ENCODE assay signal across 1 cellular context in the genomic region with DNA sequence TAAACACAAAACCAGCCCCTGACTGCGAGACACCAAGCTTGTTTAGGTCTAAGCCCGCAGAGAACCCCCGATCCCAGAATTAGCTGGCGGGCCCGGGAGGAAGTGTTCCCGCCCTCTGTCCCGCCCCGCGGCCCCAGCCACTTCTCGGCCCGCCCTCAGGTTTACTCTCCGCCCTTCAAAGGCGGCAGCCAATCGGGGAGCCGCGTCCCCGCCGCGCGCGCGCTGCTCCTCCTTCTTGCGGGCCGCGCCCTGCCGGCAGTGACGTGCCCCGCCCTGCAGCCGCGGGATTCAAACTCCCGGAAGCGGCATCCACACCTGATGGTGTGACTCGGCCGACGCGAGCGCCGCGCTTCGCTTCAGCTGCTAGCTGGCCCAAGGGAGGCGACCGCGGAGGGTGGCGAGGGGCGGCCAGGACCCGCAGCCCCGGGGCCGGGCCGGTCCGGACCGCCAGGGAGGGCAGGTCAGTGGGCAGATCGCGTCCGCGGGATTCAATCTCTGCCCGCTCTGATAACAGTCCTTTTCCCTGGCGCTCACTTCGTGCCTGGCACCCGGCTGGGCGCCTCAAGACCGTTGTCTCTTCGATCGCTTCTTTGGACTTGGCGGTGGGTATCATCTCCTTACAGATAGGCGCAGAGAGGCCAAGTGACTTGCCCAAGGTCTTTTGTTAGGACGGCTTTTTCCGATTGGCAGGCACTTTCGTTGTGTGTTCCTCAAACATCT.
TF ChIP-seq lines count a peak whose summit lies in the region.

A gene (plus strand): TSS at position 291 of the 720 bp plus-strand sequence. CDS start 3,440 bp downstream, outside the sequence.

TF ChIP-seq in WTC11, 78 proteins besides CTCF, POLR2A, EP300 and RAD21 (continued from another document):
- TF ChIP-seq, protein P1, sequence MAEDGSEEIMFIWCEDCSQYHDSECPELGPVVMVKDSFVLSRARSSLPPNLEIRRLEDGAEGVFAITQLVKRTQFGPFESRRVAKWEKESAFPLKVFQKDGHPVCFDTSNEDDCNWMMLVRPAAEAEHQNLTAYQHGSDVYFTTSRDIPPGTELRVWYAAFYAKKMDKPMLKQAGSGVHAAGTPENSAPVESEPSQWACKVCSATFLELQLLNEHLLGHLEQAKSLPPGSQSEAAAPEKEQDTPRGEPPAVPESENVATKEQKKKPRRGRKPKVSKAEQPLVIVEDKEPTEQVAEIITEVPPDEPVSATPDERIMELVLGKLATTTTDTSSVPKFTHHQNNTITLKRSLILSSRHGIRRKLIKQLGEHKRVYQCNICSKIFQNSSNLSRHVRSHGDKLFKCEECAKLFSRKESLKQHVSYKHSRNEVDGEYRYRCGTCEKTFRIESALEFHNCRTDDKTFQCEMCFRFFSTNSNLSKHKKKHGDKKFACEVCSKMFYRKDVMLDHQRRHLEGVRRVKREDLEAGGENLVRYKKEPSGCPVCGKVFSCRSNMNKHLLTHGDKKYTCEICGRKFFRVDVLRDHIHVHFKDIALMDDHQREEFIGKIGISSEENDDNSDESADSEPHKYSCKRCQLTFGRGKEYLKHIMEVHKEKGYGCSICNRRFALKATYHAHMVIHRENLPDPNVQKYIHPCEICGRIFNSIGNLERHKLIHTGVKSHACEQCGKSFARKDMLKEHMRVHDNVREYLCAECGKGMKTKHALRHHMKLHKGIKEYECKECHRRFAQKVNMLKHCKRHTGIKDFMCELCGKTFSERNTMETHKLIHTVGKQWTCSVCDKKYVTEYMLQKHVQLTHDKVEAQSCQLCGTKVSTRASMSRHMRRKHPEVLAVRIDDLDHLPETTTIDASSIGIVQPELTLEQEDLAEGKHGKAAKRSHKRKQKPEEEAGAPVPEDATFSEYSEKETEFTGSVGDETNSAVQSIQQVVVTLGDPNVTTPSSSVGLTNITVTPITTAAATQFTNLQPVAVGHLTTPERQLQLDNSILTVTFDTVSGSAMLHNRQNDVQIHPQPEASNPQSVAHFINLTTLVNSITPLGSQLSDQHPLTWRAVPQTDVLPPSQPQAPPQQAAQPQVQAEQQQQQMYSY (CRISPR knock-in tag; IDR thresholded peaks at IDR 0.05) = 0 out of 2 replicates have a peak, but pooled peaks have one; percentile 35
- TF ChIP-seq NFE2L1 (CRISPR knock-in tag; IDR thresholded peaks at IDR 0.05) (peak; percentile 14; the same call in 1 of the 2 replicates), ESRRA (CRISPR knock-in tag; IDR thresholded peaks at IDR 0.05; ENCODE audit: borderline replicate concordance) (no peak; the same call in 1 of the 2 replicates), OVOL2 (CRISPR knock-in tag; IDR thresholded peaks at IDR 0.05; ENCODE audit: borderline replicate concordance) (no peak), MYBL2 (CRISPR knock-in tag; IDR thresholded peaks at IDR 0.05) (peak; percentile 98), SMAD3 (CRISPR knock-in tag; IDR thresholded peaks at IDR 0.05; ENCODE audit: borderline replicate concordance) (peak; percentile 18; the same call in 1 of the 2 replicates), FOXP1 (CRISPR knock-in tag; IDR thresholded peaks at IDR 0.05; ENCODE audit: borderline replicate concordance) (peak; percentile 51; the same call in 1 of the 2 replicates), NFATC4 (CRISPR knock-in tag; IDR thresholded peaks at IDR 0.05) (no peak), ZNF138 (CRISPR knock-in tag; conservative IDR thresholded peaks at IDR 0.05) (no peak), KAT7 (CRISPR knock-in tag; IDR thresholded peaks at IDR 0.05; ENCODE audit: borderline replicate concordance) (no peak), FOXK1 (CRISPR knock-in tag; IDR thresholded peaks at IDR 0.05) (peak; percentile 63), TP53 (CRISPR knock-in tag; IDR thresholded peaks at IDR 0.05) (no peak), JAZF1 (CRISPR knock-in tag; IDR thresholded peaks at IDR 0.05) (no peak), PRRX2 (CRISPR knock-in tag; IDR thresholded peaks at IDR 0.05) (no peak), ZNF232 (CRISPR knock-in tag; IDR thresholded peaks at IDR 0.05) (no peak), RELA (CRISPR knock-in tag; IDR thresholded peaks at IDR 0.05; ENCODE audit: borderline replicate concordance) (0 out of 2 replicates have a peak, but pooled peaks have one; percentile 28), NR3C1 (CRISPR knock-in tag; conservative IDR thresholded peaks at IDR 0.05; ENCODE audit: low read depth) (0 out of 2 replicates have a peak, but pooled peaks have one; percentile 51), NFYB (CRISPR knock-in tag; conservative IDR thresholded peaks at IDR 0.05; ENCODE audit: low read depth) (peak; percentile 56)
- TF ChIP-seq, protein P2, sequence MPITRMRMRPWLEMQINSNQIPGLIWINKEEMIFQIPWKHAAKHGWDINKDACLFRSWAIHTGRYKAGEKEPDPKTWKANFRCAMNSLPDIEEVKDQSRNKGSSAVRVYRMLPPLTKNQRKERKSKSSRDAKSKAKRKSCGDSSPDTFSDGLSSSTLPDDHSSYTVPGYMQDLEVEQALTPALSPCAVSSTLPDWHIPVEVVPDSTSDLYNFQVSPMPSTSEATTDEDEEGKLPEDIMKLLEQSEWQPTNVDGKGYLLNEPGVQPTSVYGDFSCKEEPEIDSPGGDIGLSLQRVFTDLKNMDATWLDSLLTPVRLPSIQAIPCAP (CRISPR knock-in tag; IDR thresholded peaks at IDR 0.05) = no peak
- TF ChIP-seq, protein P3, sequence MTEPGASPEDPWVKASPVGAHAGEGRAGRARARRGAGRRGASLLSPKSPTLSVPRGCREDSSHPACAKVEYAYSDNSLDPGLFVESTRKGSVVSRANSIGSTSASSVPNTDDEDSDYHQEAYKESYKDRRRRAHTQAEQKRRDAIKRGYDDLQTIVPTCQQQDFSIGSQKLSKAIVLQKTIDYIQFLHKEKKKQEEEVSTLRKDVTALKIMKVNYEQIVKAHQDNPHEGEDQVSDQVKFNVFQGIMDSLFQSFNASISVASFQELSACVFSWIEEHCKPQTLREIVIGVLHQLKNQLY (CRISPR knock-in tag; IDR thresholded peaks at IDR 0.05) = no peak
- TF ChIP-seq, protein P4, sequence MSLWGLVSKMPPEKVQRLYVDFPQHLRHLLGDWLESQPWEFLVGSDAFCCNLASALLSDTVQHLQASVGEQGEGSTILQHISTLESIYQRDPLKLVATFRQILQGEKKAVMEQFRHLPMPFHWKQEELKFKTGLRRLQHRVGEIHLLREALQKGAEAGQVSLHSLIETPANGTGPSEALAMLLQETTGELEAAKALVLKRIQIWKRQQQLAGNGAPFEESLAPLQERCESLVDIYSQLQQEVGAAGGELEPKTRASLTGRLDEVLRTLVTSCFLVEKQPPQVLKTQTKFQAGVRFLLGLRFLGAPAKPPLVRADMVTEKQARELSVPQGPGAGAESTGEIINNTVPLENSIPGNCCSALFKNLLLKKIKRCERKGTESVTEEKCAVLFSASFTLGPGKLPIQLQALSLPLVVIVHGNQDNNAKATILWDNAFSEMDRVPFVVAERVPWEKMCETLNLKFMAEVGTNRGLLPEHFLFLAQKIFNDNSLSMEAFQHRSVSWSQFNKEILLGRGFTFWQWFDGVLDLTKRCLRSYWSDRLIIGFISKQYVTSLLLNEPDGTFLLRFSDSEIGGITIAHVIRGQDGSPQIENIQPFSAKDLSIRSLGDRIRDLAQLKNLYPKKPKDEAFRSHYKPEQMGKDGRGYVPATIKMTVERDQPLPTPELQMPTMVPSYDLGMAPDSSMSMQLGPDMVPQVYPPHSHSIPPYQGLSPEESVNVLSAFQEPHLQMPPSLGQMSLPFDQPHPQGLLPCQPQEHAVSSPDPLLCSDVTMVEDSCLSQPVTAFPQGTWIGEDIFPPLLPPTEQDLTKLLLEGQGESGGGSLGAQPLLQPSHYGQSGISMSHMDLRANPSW (CRISPR knock-in tag; conservative IDR thresholded peaks at IDR 0.05; ENCODE audit: low read depth) = no peak
- TF ChIP-seq, protein P5, sequence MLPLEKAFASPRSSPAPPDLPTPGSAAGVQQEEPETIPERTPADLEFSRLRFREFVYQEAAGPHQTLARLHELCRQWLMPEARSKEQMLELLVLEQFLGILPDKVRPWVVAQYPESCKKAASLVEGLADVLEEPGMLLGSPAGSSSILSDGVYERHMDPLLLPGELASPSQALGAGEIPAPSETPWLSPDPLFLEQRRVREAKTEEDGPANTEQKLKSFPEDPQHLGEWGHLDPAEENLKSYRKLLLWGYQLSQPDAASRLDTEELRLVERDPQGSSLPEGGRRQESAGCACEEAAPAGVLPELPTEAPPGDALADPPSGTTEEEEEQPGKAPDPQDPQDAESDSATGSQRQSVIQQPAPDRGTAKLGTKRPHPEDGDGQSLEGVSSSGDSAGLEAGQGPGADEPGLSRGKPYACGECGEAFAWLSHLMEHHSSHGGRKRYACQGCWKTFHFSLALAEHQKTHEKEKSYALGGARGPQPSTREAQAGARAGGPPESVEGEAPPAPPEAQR (CRISPR knock-in tag; IDR thresholded peaks at IDR 0.05) = no peak
- TF ChIP-seq, protein P6, sequence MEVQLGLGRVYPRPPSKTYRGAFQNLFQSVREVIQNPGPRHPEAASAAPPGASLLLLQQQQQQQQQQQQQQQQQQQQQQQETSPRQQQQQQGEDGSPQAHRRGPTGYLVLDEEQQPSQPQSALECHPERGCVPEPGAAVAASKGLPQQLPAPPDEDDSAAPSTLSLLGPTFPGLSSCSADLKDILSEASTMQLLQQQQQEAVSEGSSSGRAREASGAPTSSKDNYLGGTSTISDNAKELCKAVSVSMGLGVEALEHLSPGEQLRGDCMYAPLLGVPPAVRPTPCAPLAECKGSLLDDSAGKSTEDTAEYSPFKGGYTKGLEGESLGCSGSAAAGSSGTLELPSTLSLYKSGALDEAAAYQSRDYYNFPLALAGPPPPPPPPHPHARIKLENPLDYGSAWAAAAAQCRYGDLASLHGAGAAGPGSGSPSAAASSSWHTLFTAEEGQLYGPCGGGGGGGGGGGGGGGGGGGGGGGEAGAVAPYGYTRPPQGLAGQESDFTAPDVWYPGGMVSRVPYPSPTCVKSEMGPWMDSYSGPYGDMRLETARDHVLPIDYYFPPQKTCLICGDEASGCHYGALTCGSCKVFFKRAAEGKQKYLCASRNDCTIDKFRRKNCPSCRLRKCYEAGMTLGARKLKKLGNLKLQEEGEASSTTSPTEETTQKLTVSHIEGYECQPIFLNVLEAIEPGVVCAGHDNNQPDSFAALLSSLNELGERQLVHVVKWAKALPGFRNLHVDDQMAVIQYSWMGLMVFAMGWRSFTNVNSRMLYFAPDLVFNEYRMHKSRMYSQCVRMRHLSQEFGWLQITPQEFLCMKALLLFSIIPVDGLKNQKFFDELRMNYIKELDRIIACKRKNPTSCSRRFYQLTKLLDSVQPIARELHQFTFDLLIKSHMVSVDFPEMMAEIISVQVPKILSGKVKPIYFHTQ (CRISPR knock-in tag; IDR thresholded peaks at IDR 0.05) = no peak
- TF ChIP-seq, protein P7, sequence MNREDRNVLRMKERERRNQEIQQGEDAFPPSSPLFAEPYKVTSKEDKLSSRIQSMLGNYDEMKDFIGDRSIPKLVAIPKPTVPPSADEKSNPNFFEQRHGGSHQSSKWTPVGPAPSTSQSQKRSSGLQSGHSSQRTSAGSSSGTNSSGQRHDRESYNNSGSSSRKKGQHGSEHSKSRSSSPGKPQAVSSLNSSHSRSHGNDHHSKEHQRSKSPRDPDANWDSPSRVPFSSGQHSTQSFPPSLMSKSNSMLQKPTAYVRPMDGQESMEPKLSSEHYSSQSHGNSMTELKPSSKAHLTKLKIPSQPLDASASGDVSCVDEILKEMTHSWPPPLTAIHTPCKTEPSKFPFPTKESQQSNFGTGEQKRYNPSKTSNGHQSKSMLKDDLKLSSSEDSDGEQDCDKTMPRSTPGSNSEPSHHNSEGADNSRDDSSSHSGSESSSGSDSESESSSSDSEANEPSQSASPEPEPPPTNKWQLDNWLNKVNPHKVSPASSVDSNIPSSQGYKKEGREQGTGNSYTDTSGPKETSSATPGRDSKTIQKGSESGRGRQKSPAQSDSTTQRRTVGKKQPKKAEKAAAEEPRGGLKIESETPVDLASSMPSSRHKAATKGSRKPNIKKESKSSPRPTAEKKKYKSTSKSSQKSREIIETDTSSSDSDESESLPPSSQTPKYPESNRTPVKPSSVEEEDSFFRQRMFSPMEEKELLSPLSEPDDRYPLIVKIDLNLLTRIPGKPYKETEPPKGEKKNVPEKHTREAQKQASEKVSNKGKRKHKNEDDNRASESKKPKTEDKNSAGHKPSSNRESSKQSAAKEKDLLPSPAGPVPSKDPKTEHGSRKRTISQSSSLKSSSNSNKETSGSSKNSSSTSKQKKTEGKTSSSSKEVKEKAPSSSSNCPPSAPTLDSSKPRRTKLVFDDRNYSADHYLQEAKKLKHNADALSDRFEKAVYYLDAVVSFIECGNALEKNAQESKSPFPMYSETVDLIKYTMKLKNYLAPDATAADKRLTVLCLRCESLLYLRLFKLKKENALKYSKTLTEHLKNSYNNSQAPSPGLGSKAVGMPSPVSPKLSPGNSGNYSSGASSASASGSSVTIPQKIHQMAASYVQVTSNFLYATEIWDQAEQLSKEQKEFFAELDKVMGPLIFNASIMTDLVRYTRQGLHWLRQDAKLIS (CRISPR knock-in tag; IDR thresholded peaks at IDR 0.05; ENCODE audit: borderline replicate concordance) = no peak
- TF ChIP-seq, protein P8, sequence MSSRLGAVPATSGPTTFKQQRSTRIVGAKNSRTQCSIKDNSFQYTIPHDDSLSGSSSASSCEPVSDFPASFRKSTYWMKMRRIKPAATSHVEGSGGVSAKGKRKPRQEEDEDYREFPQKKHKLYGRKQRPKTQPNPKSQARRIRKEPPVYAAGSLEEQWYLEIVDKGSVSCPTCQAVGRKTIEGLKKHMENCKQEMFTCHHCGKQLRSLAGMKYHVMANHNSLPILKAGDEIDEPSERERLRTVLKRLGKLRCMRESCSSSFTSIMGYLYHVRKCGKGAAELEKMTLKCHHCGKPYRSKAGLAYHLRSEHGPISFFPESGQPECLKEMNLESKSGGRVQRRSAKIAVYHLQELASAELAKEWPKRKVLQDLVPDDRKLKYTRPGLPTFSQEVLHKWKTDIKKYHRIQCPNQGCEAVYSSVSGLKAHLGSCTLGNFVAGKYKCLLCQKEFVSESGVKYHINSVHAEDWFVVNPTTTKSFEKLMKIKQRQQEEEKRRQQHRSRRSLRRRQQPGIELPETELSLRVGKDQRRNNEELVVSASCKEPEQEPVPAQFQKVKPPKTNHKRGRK (CRISPR knock-in tag; IDR thresholded peaks at IDR 0.05; ENCODE audit: borderline replicate concordance) = no peak
- TF ChIP-seq, protein P9, sequence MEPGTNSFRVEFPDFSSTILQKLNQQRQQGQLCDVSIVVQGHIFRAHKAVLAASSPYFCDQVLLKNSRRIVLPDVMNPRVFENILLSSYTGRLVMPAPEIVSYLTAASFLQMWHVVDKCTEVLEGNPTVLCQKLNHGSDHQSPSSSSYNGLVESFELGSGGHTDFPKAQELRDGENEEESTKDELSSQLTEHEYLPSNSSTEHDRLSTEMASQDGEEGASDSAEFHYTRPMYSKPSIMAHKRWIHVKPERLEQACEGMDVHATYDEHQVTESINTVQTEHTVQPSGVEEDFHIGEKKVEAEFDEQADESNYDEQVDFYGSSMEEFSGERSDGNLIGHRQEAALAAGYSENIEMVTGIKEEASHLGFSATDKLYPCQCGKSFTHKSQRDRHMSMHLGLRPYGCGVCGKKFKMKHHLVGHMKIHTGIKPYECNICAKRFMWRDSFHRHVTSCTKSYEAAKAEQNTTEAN (CRISPR knock-in tag; IDR thresholded peaks at IDR 0.05) = 0 out of 2 replicates have a peak, but pooled peaks have one; percentile 36
- TF ChIP-seq, protein P10, sequence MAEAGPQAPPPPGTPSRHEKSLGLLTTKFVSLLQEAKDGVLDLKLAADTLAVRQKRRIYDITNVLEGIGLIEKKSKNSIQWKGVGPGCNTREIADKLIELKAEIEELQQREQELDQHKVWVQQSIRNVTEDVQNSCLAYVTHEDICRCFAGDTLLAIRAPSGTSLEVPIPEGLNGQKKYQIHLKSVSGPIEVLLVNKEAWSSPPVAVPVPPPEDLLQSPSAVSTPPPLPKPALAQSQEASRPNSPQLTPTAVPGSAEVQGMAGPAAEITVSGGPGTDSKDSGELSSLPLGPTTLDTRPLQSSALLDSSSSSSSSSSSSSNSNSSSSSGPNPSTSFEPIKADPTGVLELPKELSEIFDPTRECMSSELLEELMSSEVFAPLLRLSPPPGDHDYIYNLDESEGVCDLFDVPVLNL (CRISPR knock-in tag; IDR thresholded peaks at IDR 0.05; ENCODE audit: borderline replicate concordance, low read depth) = peak; percentile 98
TF ChIP-seq in WTC11: peak in this region for 27.
